1 cellular context compared by ENCODE assay signal in genomic region chr1:145886390-145886789, GRCh38.
TF ChIP-seq lines count a peak whose summit lies in the region.

No MANE protein-coding gene starts in this region.

TF ChIP-seq in WTC11, 78 proteins besides CTCF, POLR2A, EP300 and RAD21 (continued from another document):
- TF ChIP-seq, protein P1, sequence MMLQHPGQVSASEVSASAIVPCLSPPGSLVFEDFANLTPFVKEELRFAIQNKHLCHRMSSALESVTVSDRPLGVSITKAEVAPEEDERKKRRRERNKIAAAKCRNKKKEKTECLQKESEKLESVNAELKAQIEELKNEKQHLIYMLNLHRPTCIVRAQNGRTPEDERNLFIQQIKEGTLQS (CRISPR knock-in tag; conservative IDR thresholded peaks at IDR 0.05) = no peak
TF ChIP-seq in WTC11: peak in this region for 0.
